9 cellular contexts compared by ENCODE assay signal in the genomic region with DNA sequence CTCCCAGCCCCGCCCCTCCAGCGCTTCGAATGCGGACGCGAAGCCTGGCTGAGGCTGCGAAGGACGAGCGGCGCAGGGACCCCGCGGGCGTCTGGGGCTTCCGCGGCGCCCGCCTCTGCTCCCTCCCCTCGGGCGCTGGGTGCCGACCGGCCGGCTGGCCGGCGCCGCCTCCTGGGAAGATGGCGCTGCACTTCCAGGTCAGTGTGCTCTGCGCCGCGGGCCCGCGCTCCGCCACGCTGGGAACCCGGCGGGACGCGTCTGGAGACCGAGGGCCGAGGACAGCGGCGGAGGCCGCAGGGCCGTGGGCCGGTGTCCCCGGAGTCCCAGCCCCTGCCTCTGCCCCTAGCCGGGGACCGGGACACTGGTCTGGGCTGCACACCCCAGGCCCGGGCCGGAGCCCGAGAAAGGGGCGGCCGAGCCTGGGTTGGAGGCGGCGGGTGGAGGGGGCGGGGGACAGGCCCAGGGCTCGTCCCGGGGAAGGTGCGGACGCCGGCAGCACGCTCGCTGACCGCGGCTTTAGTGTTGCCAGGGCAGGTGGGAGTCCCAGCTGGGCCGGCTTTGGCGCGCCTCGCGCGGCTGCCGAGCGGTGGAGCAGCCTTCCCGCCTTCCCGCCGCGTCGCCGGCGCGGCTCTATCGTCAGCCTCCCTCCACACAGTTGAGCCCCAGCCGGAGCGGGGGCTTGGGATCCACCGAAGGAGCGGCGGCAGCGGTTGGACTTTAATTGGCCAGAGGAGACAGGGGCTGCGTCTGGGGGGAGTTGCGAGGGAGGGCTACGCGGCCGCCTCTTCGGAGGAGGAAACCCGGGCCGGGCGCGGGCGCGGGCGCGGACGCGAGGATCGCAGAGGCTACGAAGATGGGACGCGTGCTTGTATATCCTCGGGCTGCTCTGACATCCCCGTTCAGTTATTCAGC. TPM values are rescaled to one million over a fixed set of nuclear protein-coding genes. Genes with fewer than 3 reads are reported as not detected.
A peak's percentile ranks its signal among the peaks of the same experiment; 100 is the strongest.
DNase-seq lines count a peak whose midpoint lies in the region; ATAC-seq lines count a peak whose summit lies in the region.
"Had no signal": no experiment of that assay in that cellular context is flagged by ENCODE, and none has a peak within 500 bp of the region (broad histone marks: within the 10 kb centered on the region; RNA-seq: fewer than 3 reads in every experiment).

Gene RANBP17, plus strand, starts transcription at position 164 of the 912 bp plus-strand sequence.

- DNase-seq in NCI-H2107 (lab: John Stamatoyannopoulos, UW) (peak; percentile 7), NCI-H2107 treated with DMSO at 0.1 percent for 48 hours (lab: John Stamatoyannopoulos, UW; ENCODE audit: unreplicated experiment) (no peak), NCI-H460 (ENCODE audit: extremely low read depth, low read depth) (peak; percentile 64), immature natural killer cell (peak; percentile 62 to 74 (median 67)), T-helper 17 cell (no peak)
- DNase-seq in central memory CD8-positive, alpha-beta T cell (ENCODE audit: low spot score in 2 of 2): no peak
- DNase-seq in activated CD8-positive, alpha-beta memory T cell treated with anti-CD3 and anti-CD28 coated beads, Interleukin-2, amount 50 U/mL, for 4 hours: no peak
- DNase-seq: CD4-positive, CD25-positive, alpha-beta regulatory T cell had no signal

- H3K9me3 Mint-ChIP-seq in central memory CD8-positive, alpha-beta T cell: peaks cover 30% of the 10 kb centered on the region
- H3K9me3 Mint-ChIP-seq in immature natural killer cell: peaks cover 12 to 24% (median 18%) of the 10 kb centered on the region in 6 donors

- no peaks in the 10 kb centered on the region for H3K36me3 ChIP-seq in skeletal muscle satellite cell (ENCODE audit: insufficient read depth, low read length)

- H3K4me1 ChIP-seq in skeletal muscle satellite cell (ENCODE audit: control insufficient read depth, insufficient read depth, low read length): peaks cover 14% of the 10 kb centered on the region

- H3K9ac ChIP-seq in skeletal muscle satellite cell (ENCODE audit: low read depth, low read length): peak within 1 kb of the TSS; percentile 85

- no peaks in the 10 kb centered on the region for H3K4me1 Mint-ChIP-seq in central memory CD8-positive, alpha-beta T cell
- H3K4me1 Mint-ChIP-seq in immature natural killer cell (peaks cover 19 to 27% of the 10 kb centered on the region in 2 donors), T-helper 17 cell (no peaks in the 10 kb centered on the region)

- no peaks in the 10 kb centered on the region for H3K27me3 ChIP-seq in skeletal muscle satellite cell (ENCODE audit: control insufficient read depth, insufficient read depth, low read length)

- peaks cover 2% of the 10 kb centered on the region for H3K36me3 Mint-ChIP-seq in central memory CD8-positive, alpha-beta T cell (ENCODE audit: insufficient read depth)
- H3K36me3 Mint-ChIP-seq in immature natural killer cell (peaks cover 4 to 14% (median 11%) of the 10 kb centered on the region in 3 donors), T-helper 17 cell (ENCODE audit: low read depth) (peaks cover 2% of the 10 kb centered on the region)

- peak within 1 kb of the TSS; percentile 79 for H3K4me3 ChIP-seq in skeletal muscle satellite cell (ENCODE audit: low read length)

- peak within 1 kb of the TSS; percentile 29 for H3K4me3 Mint-ChIP-seq in central memory CD8-positive, alpha-beta T cell
- H3K4me3 Mint-ChIP-seq in immature natural killer cell (peak within 1 kb of the TSS; percentile 77 to 92 (median 84)), T-helper 17 cell (no peak within 1 kb of the TSS)

- ATAC-seq in central memory CD8-positive, alpha-beta T cell (replicated peaks; ENCODE audit: extremely low read depth, poor library complexity, severe bottlenecking): no peak
- no peak for ATAC-seq in T-helper 17 cell

- H3K27ac Mint-ChIP-seq in central memory CD8-positive, alpha-beta T cell (ENCODE audit: low read depth): no peak within 1 kb of the TSS
- H3K27ac Mint-ChIP-seq in immature natural killer cell: peak within 1 kb of the TSS in 4 of 6 donors; percentile 36 to 84 (median 44)
- no peak within 1 kb of the TSS for H3K27ac Mint-ChIP-seq in T-helper 17 cell

- H3K4me2 ChIP-seq in skeletal muscle satellite cell (ENCODE audit: low read length): peak within 1 kb of the TSS; percentile 76

- H3K27me3 Mint-ChIP-seq in central memory CD8-positive, alpha-beta T cell: peaks cover 36% of the 10 kb centered on the region
- H3K27me3 Mint-ChIP-seq in immature natural killer cell (ENCODE audit: low read depth in 3 of 3) (peaks cover 0 to 7% (median 7%) of the 10 kb centered on the region in 3 donors), T-helper 17 cell (peaks cover 10% of the 10 kb centered on the region)

- H3K9me3 ChIP-seq in skeletal muscle satellite cell (replicated peaks; ENCODE audit: low read length): peaks cover 7% of the 10 kb centered on the region
- no peaks in the 10 kb centered on the region for H3K9me3 ChIP-seq in T-helper 17 cell (ENCODE audit: control insufficient read depth, low read length, poor library complexity, severe bottlenecking)

RNA-seq across cellular contexts. Expression of gene RANBP17, which starts in this region (rescaled TPM):
- total RNA-seq in NCI-H460 (2014; rRNA removed; shearing (Covaris generic)): 11.7 and 11.9 TPM in 2 replicates
- polyA plus RNA-seq in NCI-H460 (2014; cell fraction: nucleus; rRNA removed): 12.6 and 176 TPM in 2 replicates
- 1 to 10 TPM in 2 of 3 donors, under 1 TPM in 1; 0.91 to 4.8 (median 1.7) TPM for polyA plus RNA-seq in immature natural killer cell
- total RNA-seq in skeletal muscle satellite cell (2012; rRNA removed): 11.2 and 17.9 TPM in 2 replicates
- total RNA-seq in T-helper 17 cell: not detected
- total RNA-seq: CD4-positive, CD25-positive, alpha-beta regulatory T cell had no signal
- polyA plus RNA-seq: CD4-positive, CD25-positive, alpha-beta regulatory T cell had no signal

Comparison
In these comparisons a context has a peak if more than half of its experiments do, and no peak if none do; other contexts are left out.
1. DNase-seq: peak in NCI-H2107 (single experiment), NCI-H460 (single experiment) and immature natural killer cell (3 of 3); none in NCI-H2107 treated with DMSO at 0.1 percent for 48 hours (single experiment), central memory CD8-positive, alpha-beta T cell (0 of 2), T-helper 17 cell (0 of 3) and activated CD8-positive, alpha-beta memory T cell treated with anti-CD3 and anti-CD28 coated beads, Interleukin-2, amount 50 U/mL, for 4 hours (single experiment).
2. H3K27ac Mint-ChIP-seq: peak in immature natural killer cell (4 of 6); none in central memory CD8-positive, alpha-beta T cell (single experiment) and T-helper 17 cell (single experiment).